ENCODE assay signal across 23 cellular contexts in the genomic region with DNA sequence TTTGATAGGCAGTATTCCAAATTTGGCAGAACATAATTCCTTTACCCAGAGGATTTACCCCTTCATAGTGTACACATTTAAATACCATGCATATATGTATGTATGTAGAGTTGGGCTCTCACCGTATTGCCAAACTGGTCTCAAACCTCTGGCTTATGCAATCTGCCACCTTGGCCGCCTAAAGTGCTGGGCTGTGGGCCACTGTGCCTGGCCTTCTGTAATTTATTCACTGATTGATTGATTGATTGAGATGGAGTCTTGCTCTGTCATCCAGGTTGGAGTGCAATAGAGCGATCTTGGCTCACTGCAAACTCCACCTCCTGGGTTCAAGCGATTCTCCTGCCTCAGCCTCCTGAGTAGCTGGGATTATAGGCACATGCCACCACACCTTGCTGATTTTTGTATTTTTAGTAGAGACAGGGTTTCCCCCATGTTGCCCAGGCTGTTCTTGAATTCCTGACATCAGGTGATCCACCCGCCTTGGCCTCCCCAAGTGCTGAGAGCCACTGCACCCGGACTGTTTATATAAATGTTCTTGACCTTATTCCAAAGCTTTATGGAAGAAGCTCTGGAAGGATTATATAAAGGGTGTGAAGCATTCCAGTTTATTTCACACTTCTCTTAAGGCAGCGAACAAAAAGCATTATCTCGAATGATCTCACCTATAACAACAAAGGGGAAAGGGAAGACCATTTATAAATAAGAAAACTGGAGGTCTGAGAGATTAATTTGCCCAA. TPM values are rescaled to one million over a fixed set of nuclear protein-coding genes. Genes with fewer than 3 reads are reported as not detected.
DNase-seq lines count a peak whose midpoint lies in the region; ATAC-seq and TF ChIP-seq lines count a peak whose summit lies in the region.
"Had no signal": no experiment of that assay in that cellular context is flagged by ENCODE, and none has a peak within 500 bp of the region (broad histone marks: within the 10 kb centered on the region; RNA-seq: fewer than 3 reads in every experiment).

No MANE protein-coding gene starts in this region.

- H3K4me1 Mint-ChIP-seq in activated B cell treated with CpG ODN at 0.5 μM for 24 hours, result peaks cover 51% of the 10 kb centered on the region
- H3K4me1 Mint-ChIP-seq in stimulated activated effector memory CD8-positive, alpha-beta T cell treated with anti-CD3 and anti-CD28 coated beads, Interleukin-12 subunit alpha, Interleukin-12 subunit beta, amount 100 ng/mL, for 72 hours, result peaks cover 27% of the 10 kb centered on the region

- TF ChIP-seq EP300 in ovary (IDR thresholded peaks at IDR 0.05), result no peak

- TF ChIP-seq POLR2A in right lobe of liver (IDR thresholded peaks at IDR 0.05), result no peak
- TF ChIP-seq POLR2A in ovary (IDR thresholded peaks at IDR 0.05), result no peak

- BruUV-seq in A673 (replicated peaks; lab: Mats Ljungman, UMichigan), result no TSS peak

- TF ChIP-seq CTCF in A673 (conservative IDR thresholded peaks at IDR 0.05; ENCODE audit: low read depth, low read length), result no peak
- TF ChIP-seq CTCF in activated B cell treated with CpG ODN at 0.5 μM for 24 hours (IDR thresholded peaks at IDR 0.05), result no peak
- TF ChIP-seq CTCF in right lobe of liver (IDR thresholded peaks at IDR 0.05), result no peak
- TF ChIP-seq CTCF in GM10248 (IDR thresholded peaks at IDR 0.05; ENCODE audit: control extremely low read depth, extremely low read depth, low read depth, missing control alignments), result no peak
- no peak for TF ChIP-seq CTCF in ovary (IDR thresholded peaks at IDR 0.05)

- intact Hi-C loops in A673 (cut with micrococcal nuclease; ENCODE audit: unreplicated experiment) (no loop called here), activated B cell treated with CpG ODN at 0.5 μM for 24 hours (cut with micrococcal nuclease) (no loop called here), right lobe of liver (cut with DNase I) (no loop called here), ovary (cut with DNase I) (no loop called here)

- peak overlapping the region; percentile 18 for H3K27ac Mint-ChIP-seq in activated B cell treated with CpG ODN at 0.5 μM for 24 hours
- H3K27ac Mint-ChIP-seq in stimulated activated effector memory CD8-positive, alpha-beta T cell treated with anti-CD3 and anti-CD28 coated beads, Interleukin-12 subunit alpha, Interleukin-12 subunit beta, amount 100 ng/mL, for 72 hours, result no peak overlapping the region
- H3K27ac Mint-ChIP-seq: activated naive CD8-positive, alpha-beta T cell treated with anti-CD3 and anti-CD28 coated beads, Interleukin-2, amount 10 ng/mL, durations not matched to agents 7 days and 5 days had no signal

- H3K4me3 ChIP-seq in A673 (ENCODE audit: low read depth, low read length, poor library complexity, severe bottlenecking), result no peak overlapping the region
- no peak overlapping the region for H3K4me3 ChIP-seq in right lobe of liver
- no peak overlapping the region for H3K4me3 ChIP-seq in ovary
- H3K4me3 ChIP-seq: BLaER1 treated with 17β-estradiol and CSF1 and Interleukin-3, amounts not matched to agents 10 nM and 100 nM; Peyer's patch; SJSA1; suprapubic skin had no signal

- H3K27me3 ChIP-seq in A673 (replicated peaks; ENCODE audit: insufficient read depth, low read depth, low read length, poor library complexity), result no peaks in the 10 kb centered on the region
- H3K27me3 ChIP-seq in right lobe of liver, result no peaks in the 10 kb centered on the region
- H3K27me3 ChIP-seq in ovary, result no peaks in the 10 kb centered on the region
- H3K27me3 ChIP-seq: BLaER1 treated with 17β-estradiol and CSF1 and Interleukin-3, amounts not matched to agents 10 nM and 100 nM; Peyer's patch; SJSA1; suprapubic skin had no signal

- H3K27ac ChIP-seq in A673 (ENCODE audit: low read depth, low read length, poor library complexity, severe bottlenecking), result peak overlapping the region; percentile 2
- peak overlapping the region in 2 of 3 donors; percentile 3 to 50 for H3K27ac ChIP-seq in right lobe of liver
- no peak overlapping the region for H3K27ac ChIP-seq in ovary
- H3K27ac ChIP-seq: BLaER1 treated with 17β-estradiol and CSF1 and Interleukin-3, amounts not matched to agents 10 nM and 100 nM; epithelial cell of prostate; Peyer's patch; SJSA1; suprapubic skin had no signal

- no peak overlapping the region for H3K4me3 Mint-ChIP-seq in activated B cell treated with CpG ODN at 0.5 μM for 24 hours
- no peak overlapping the region for H3K4me3 Mint-ChIP-seq in stimulated activated effector memory CD8-positive, alpha-beta T cell treated with anti-CD3 and anti-CD28 coated beads, Interleukin-12 subunit alpha, Interleukin-12 subunit beta, amount 100 ng/mL, for 72 hours
- H3K4me3 Mint-ChIP-seq: activated naive CD8-positive, alpha-beta T cell treated with anti-CD3 and anti-CD28 coated beads, Interleukin-2, amount 10 ng/mL, durations not matched to agents 7 days and 5 days had no signal

- H3K9me3 ChIP-seq in A673 (ENCODE audit: low read depth, low read length, poor library complexity, severe bottlenecking), result no peaks in the 10 kb centered on the region
- no peaks in the 10 kb centered on the region for H3K9me3 ChIP-seq in right lobe of liver
- H3K9me3 ChIP-seq in ovary, result no peaks in the 10 kb centered on the region
- H3K9me3 ChIP-seq: Peyer's patch, SJSA1, suprapubic skin had no signal

- POLR2A ChIA-PET in A673 (lab: Charles Lee; ENCODE audit: low non-redundant PET), result no interaction called here
- POLR2A ChIA-PET in activated B cell treated with CpG ODN at 0.5 μM for 24 hours (lab: Charles Lee), result interaction anchor here (0.7 kb wide), 1 partner anchor 15 kb away, joined by 3 read pairs; the partner anchor contains the start of gene GLG1
- POLR2A ChIA-PET in GM10248 (lab: Yijun Ruan, JAX), result no interaction called here

- CTCF ChIA-PET in A673 (lab: Charles Lee) (no interaction called here), activated B cell treated with CpG ODN at 0.5 μM for 24 hours (lab: Charles Lee) (no interaction called here), GM10248 (lab: Yijun Ruan, JAX) (no interaction called here)

- ATAC-seq in activated B cell treated with CpG ODN at 0.5 μM for 24 hours (ENCODE audit: low read depth), result no peak
- ATAC-seq in right lobe of liver, result peak; percentile 85 to 89 (median 88)
- no peak for ATAC-seq in stimulated activated effector memory CD8-positive, alpha-beta T cell treated with anti-CD3 and anti-CD28 coated beads, Interleukin-12 subunit alpha, Interleukin-12 subunit beta, amount 100 ng/mL, for 72 hours

- no peak for DNase-seq in A673 (ENCODE audit: low spot score)
- peak; percentile 70 for DNase-seq in G401 (ENCODE audit: low spot score)
- DNase-seq in activated B cell treated with CpG ODN at 0.5 μM for 24 hours, result no peak
- DNase-seq in right lobe of liver, result peak; percentile 40 to 64 (median 55)
- DNase-seq in GM10248 (ENCODE audit: extremely low spot score), result no peak
- DNase-seq in ovary, result no peak
- no peak for DNase-seq in cerebellar nuclear complex (lab: John Stamatoyannopoulos, UW)
- no peak for DNase-seq in stimulated activated effector memory CD8-positive, alpha-beta T cell treated with anti-CD3 and anti-CD28 coated beads, Interleukin-12 subunit alpha, Interleukin-12 subunit beta, amount 100 ng/mL, for 72 hours (ENCODE audit: low spot score in 2 of 2)
- DNase-seq: activated CD4-positive, alpha-beta T cell treated with anti-CD3 and anti-CD28 coated beads for 48 hours; activated naive CD8-positive, alpha-beta T cell treated with anti-CD3 and anti-CD28 coated beads, Interleukin-2, amount 10 ng/mL, durations not matched to agents 7 days and 5 days; central memory CD4-positive, alpha-beta T cell; KBM-7; MM.1S; NCI-H1694 treated with DMSO at 0.1 percent for 48 hours; NCI-H526; nucleus accumbens; Peyer's patch; small intestine; stimulated activated CD4-positive, alpha-beta T cell treated with anti-CD3 and anti-CD28 coated beads, Interleukin-1b, Interleukin-23, amount 100 ng/mL, for 48 hours had no signal

- 42% methylated on average over 8 of the region's 8 CpGs for WGBS in right lobe of liver (ENCODE audit: insufficient coverage, low coverage, low lambda C conversion rate, missing lambda C conversion rate)
- WGBS in ovary, 3 donors, result 80 to 88% (median 84%) methylated on average over 8 of the region's 8 CpGs

- H3K4me1 ChIP-seq in A673 (ENCODE audit: insufficient read depth, low read length, poor library complexity, severe bottlenecking), result peaks cover 73% of the 10 kb centered on the region
- peaks cover 0 to 31% (median 8%) of the 10 kb centered on the region in 4 donors for H3K4me1 ChIP-seq in right lobe of liver
- peaks cover 3% of the 10 kb centered on the region for H3K4me1 ChIP-seq in ovary (ENCODE audit: insufficient read depth)
- H3K4me1 ChIP-seq: Peyer's patch, suprapubic skin had no signal

- H3K36me3 ChIP-seq in A673 (ENCODE audit: insufficient read depth, low read length, poor library complexity, severe bottlenecking) (peaks cover 55% of the 10 kb centered on the region), right lobe of liver (no peaks in the 10 kb centered on the region), ovary (no peaks in the 10 kb centered on the region)
- H3K36me3 ChIP-seq: Peyer's patch, suprapubic skin had no signal

- peaks cover 20% of the 10 kb centered on the region for H3K36me3 Mint-ChIP-seq in activated B cell treated with CpG ODN at 0.5 μM for 24 hours (ENCODE audit: low read depth)
- peaks cover 29% of the 10 kb centered on the region for H3K36me3 Mint-ChIP-seq in stimulated activated effector memory CD8-positive, alpha-beta T cell treated with anti-CD3 and anti-CD28 coated beads, Interleukin-12 subunit alpha, Interleukin-12 subunit beta, amount 100 ng/mL, for 72 hours

- H3K27me3 Mint-ChIP-seq in activated B cell treated with CpG ODN at 0.5 μM for 24 hours, result no peaks in the 10 kb centered on the region
- H3K27me3 Mint-ChIP-seq: activated naive CD8-positive, alpha-beta T cell treated with anti-CD3 and anti-CD28 coated beads, Interleukin-2, amount 10 ng/mL, durations not matched to agents 7 days and 5 days had no signal

- in situ Hi-C loops in G401 (cut with HindIII; ENCODE audit: low sequenced_read_pairs), result no loop called here

- H3K9me3 Mint-ChIP-seq in activated B cell treated with CpG ODN at 0.5 μM for 24 hours, result no peaks in the 10 kb centered on the region
- H3K9me3 Mint-ChIP-seq in stimulated activated effector memory CD8-positive, alpha-beta T cell treated with anti-CD3 and anti-CD28 coated beads, Interleukin-12 subunit alpha, Interleukin-12 subunit beta, amount 100 ng/mL, for 72 hours, result no peaks in the 10 kb centered on the region
- H3K9me3 Mint-ChIP-seq: activated naive CD8-positive, alpha-beta T cell treated with anti-CD3 and anti-CD28 coated beads, Interleukin-2, amount 10 ng/mL, durations not matched to agents 7 days and 5 days had no signal

RNA-seq across cellular contexts. Expression of gene GLG1, which starts 14.8 kb away (rescaled TPM):
- total RNA-seq in A673 (2021) (487 and 587 TPM in 2 replicates), activated B cell treated with CpG ODN at 0.5 μM for 24 hours (72.7 and 81.4 TPM in 2 replicates), right lobe of liver (10 to 100 TPM; 42.4 to 65.1 (median 44.7) TPM), ovary (100 to 1,000 TPM in 6 of 7 donors, 10 to 100 TPM in 1; 88.9 to 171 (median 154) TPM)
- 47.3 and 78.4 TPM in 2 replicates for total RNA-seq in G401 (2014; rRNA removed; shearing (Covaris generic))
- 100 to 1,000 TPM in 1 of 2 donors, 10 to 100 TPM in 1; 90.3 to 168 TPM for polyA plus RNA-seq in ovary

Comparison
In these comparisons a context has a peak if more than half of its experiments do, and no peak if none do; other contexts are left out.
1. DNase-seq: peak in G401 (single experiment) and right lobe of liver (3 of 3); none in A673 (single experiment), activated B cell treated with CpG ODN at 0.5 μM for 24 hours (single experiment), GM10248 (single experiment), ovary (0 of 5), cerebellar nuclear complex (0 of 2) and stimulated activated effector memory CD8-positive, alpha-beta T cell treated with anti-CD3 and anti-CD28 coated beads, Interleukin-12 subunit alpha, Interleukin-12 subunit beta, amount 100 ng/mL, for 72 hours (0 of 2).
2. H3K27ac ChIP-seq: peak in A673 (single experiment) and right lobe of liver (2 of 3); none in ovary (0 of 2).
3. ATAC-seq: peak in right lobe of liver (4 of 4); none in activated B cell treated with CpG ODN at 0.5 μM for 24 hours (single experiment) and stimulated activated effector memory CD8-positive, alpha-beta T cell treated with anti-CD3 and anti-CD28 coated beads, Interleukin-12 subunit alpha, Interleukin-12 subunit beta, amount 100 ng/mL, for 72 hours (single experiment).